In genomic region chr12:62907067-62907466, GRCh38 we compare ENCODE assay signal across 17 cellular contexts. TPM values are rescaled to one million over a fixed set of nuclear protein-coding genes. Genes with fewer than 3 reads are reported as not detected.
DNase-seq lines count a peak whose midpoint lies in the region; FAIRE-seq and TF ChIP-seq lines count a peak whose summit lies in the region.
"Had no signal": no experiment of that assay in that cellular context is flagged by ENCODE, and none has a peak within 500 bp of the region (broad histone marks: within the 10 kb centered on the region; RNA-seq: fewer than 3 reads in every experiment).

No MANE protein-coding gene starts in this region.

- no peak overlapping the region for H3K4me3 ChIP-seq in choroid plexus epithelial cell (ENCODE audit: low read depth, low read length)
- H3K4me3 ChIP-seq: BLaER1, GM12878, GM23338 had no signal

- no peak for FAIRE-seq in D721Med (lab: Jason Lieb, UNC)
- FAIRE-seq: GM12878, GM18507 had no signal

- TF ChIP-seq CTCF in choroid plexus epithelial cell (conservative IDR thresholded peaks at IDR 0.05; ENCODE audit: low read depth, low read length), result no peak
- no peak for TF ChIP-seq CTCF in GM10266 (IDR thresholded peaks at IDR 0.05; ENCODE audit: control insufficient read depth, insufficient read depth, low read depth, missing control alignments)
- no peak for TF ChIP-seq CTCF in D721Med (IDR thresholded peaks at IDR 0.05; ENCODE audit: insufficient read depth, missing control alignments)

- peak; percentile 41 for DNase-seq in NCI-H226
- DNase-seq in choroid plexus epithelial cell (ENCODE audit: low read depth), result peak; percentile 12
- DNase-seq in globus pallidus (ENCODE audit: low spot score), result peak; percentile 55
- DNase-seq in renal cortical epithelial cell (ENCODE audit: low read depth), result peak; percentile 3
- DNase-seq in GM10266 (ENCODE audit: extremely low spot score), result no peak
- no peak for DNase-seq in D721Med (ENCODE audit: insufficient read length, low spot score)
- DNase-seq in NCI-H1417 (lab: John Stamatoyannopoulos, UW), result no peak
- no peak for DNase-seq in activated effector memory CD4-positive, alpha-beta T cell treated with Interleukin-2 at 50 U/mL for 16 hours
- DNase-seq: 8988T; AML-193; CD4-positive, CD25-positive, alpha-beta regulatory T cell; DMS 273 treated with DMSO at 0.1 percent for 48 hours; H7 had no signal

RNA-seq across cellular contexts. Expression of gene PPM1H, which starts 27.9 kb away (rescaled TPM):
- 27.1 and 36.6 TPM in 2 replicates for total RNA-seq in renal cortical epithelial cell

Comparison
In these comparisons a context has a peak if more than half of its experiments do, and no peak if none do; other contexts are left out.
1. DNase-seq: peak in NCI-H226 (single experiment), choroid plexus epithelial cell (single experiment), globus pallidus (single experiment) and renal cortical epithelial cell (single experiment); none in GM10266 (single experiment), D721Med (single experiment), NCI-H1417 (0 of 3) and activated effector memory CD4-positive, alpha-beta T cell treated with Interleukin-2 at 50 U/mL for 16 hours (single experiment).